In genomic region chr11:121418625-121419114, GRCh38 we compare ENCODE assay signal across 8 cellular contexts. TPM values are rescaled to one million over a fixed set of nuclear protein-coding genes. Genes with fewer than 3 reads are reported as not detected.
DNase-seq lines count a peak whose midpoint lies in the region; ATAC-seq and TF ChIP-seq lines count a peak whose summit lies in the region.

No MANE protein-coding gene starts in this region.

- peak; percentile 34 for ATAC-seq in GM18498 (IDR thresholded peaks at IDR 0.05; ENCODE audit: unreplicated experiment)
- no peak for ATAC-seq in lung (ENCODE audit: insufficient read depth, low FRiP score)

- no peaks in the 10 kb centered on the region for H3F3A ChIP-seq in neural progenitor cell (ENCODE audit: low read depth)

- H3K9ac ChIP-seq in KMS-11 (no peak overlapping the region; the same call in 1 of the 2 replicates), neural progenitor cell (no peak overlapping the region)

- H3K36me3 Mint-ChIP-seq in neural progenitor cell, result no peaks in the 10 kb centered on the region

- no peak overlapping the region for H2AFZ ChIP-seq in KMS-11 (ENCODE audit: low read depth)
- no peak overlapping the region for H2AFZ ChIP-seq in neural progenitor cell (replicated peaks)

- H3K4me2 ChIP-seq in KMS-11, result peak overlapping the region; percentile 73
- no peak overlapping the region for H3K4me2 ChIP-seq in neural progenitor cell

- H3K9me3 ChIP-seq in lung (ENCODE audit: control insufficient read depth in 2 of 2, insufficient read depth in 1 of 2, low read length in 1 of 2) (no peaks in the 10 kb centered on the region), neural progenitor cell (ENCODE audit: low read depth) (no peaks in the 10 kb centered on the region)

- H4K20me1 ChIP-seq in KMS-11 (ENCODE audit: insufficient read depth), result no peaks in the 10 kb centered on the region
- no peaks in the 10 kb centered on the region for H4K20me1 ChIP-seq in neural progenitor cell (ENCODE audit: low read depth)

- no peak overlapping the region for H3K4me3 ChIP-seq in KMS-11 (IDR thresholded peaks at IDR 0.05; ENCODE audit: insufficient read depth, low read depth, low read length)
- no peak overlapping the region for H3K4me3 ChIP-seq in lung
- no peak overlapping the region for H3K4me3 ChIP-seq in neural progenitor cell

- peak overlapping the region; percentile 75 for H3K27ac ChIP-seq in KMS-11
- H3K27ac ChIP-seq in lung (ENCODE audit: low read depth in 1 of 2, low read length in 1 of 2), result peak overlapping the region in 1 of 2 donors; percentile 81
- no peak overlapping the region for H3K27ac ChIP-seq in neural progenitor cell

- H3K4me3 Mint-ChIP-seq in neural progenitor cell, result no peak overlapping the region

- no peaks in the 10 kb centered on the region for H3K27me3 ChIP-seq in KMS-11 (ENCODE audit: insufficient read depth, low read depth)
- no peaks in the 10 kb centered on the region for H3K27me3 ChIP-seq in lung (ENCODE audit: control insufficient read depth, insufficient read depth)
- no peaks in the 10 kb centered on the region for H3K27me3 ChIP-seq in neural progenitor cell

- H3K36me3 ChIP-seq in KMS-11 (ENCODE audit: insufficient read depth) (no peaks in the 10 kb centered on the region), lung (ENCODE audit: control insufficient read depth in 2 of 2, insufficient read depth in 2 of 2, low read length in 2 of 2) (no peaks in the 10 kb centered on the region), neural progenitor cell (no peaks in the 10 kb centered on the region)

- H3K4me1 Mint-ChIP-seq in neural progenitor cell, result peaks cover 4% of the 10 kb centered on the region

- peaks cover 76% of the 10 kb centered on the region for H3K4me1 ChIP-seq in KMS-11 (ENCODE audit: low read depth, poor library complexity, severe bottlenecking)
- peaks cover 2 to 10% of the 10 kb centered on the region in 2 donors for H3K4me1 ChIP-seq in lung (ENCODE audit: control insufficient read depth in 2 of 2, insufficient read depth in 2 of 2, low read length in 2 of 2)
- no peaks in the 10 kb centered on the region for H3K4me1 ChIP-seq in neural progenitor cell

- TF ChIP-seq CTCF in KMS-11 (conservative IDR thresholded peaks at IDR 0.05; ENCODE audit: low read depth, low read length) (no peak), lung (IDR thresholded peaks at IDR 0.05; ENCODE audit: control extremely low read depth, extremely low read depth) (no peak), neural progenitor cell (IDR thresholded peaks at IDR 0.05) (no peak)

- H3K79me2 ChIP-seq in KMS-11 (ENCODE audit: insufficient read depth, low read depth), result no peaks in the 10 kb centered on the region
- no peaks in the 10 kb centered on the region for H3K79me2 ChIP-seq in neural progenitor cell (ENCODE audit: low read depth)

- WGBS in lung, 2 donors, result 39 to 66% methylated on average over 7 of the region's 7 CpGs

- peak; percentile 19 to 30 for DNase-seq in activated CD4-positive, alpha-beta T cell treated with anti-CD3 and anti-CD28 coated beads, Interleukin-2, amount 50 U/mL, for 4 hours
- DNase-seq in lung (ENCODE audit: low spot score) (peak; percentile 50), occipital lobe (lab: John Stamatoyannopoulos, UW) (no peak), NCI-H2107 (lab: John Stamatoyannopoulos, UW) (no peak), neural progenitor cell (ENCODE audit: low spot score) (no peak), nucleus accumbens (lab: John Stamatoyannopoulos, UW) (no peak)

- no peaks in the 10 kb centered on the region for H3K9me3 Mint-ChIP-seq in neural progenitor cell

- no peak overlapping the region for H3K27ac Mint-ChIP-seq in neural progenitor cell

- peaks cover 2% of the 10 kb centered on the region for H3K27me3 Mint-ChIP-seq in neural progenitor cell (ENCODE audit: insufficient read depth, low read depth)

RNA-seq across cellular contexts. Expression of gene SORL1, which starts 33.4 kb away (rescaled TPM):
- total RNA-seq in lung (10 to 100 TPM; 61.7 to 67.0 TPM), occipital lobe (76.3 TPM), neural progenitor cell (ENCODE audit: low replicate concordance) (45.6 and 46.0 TPM in 2 replicates)
- 10 to 100 TPM in 1 of 2 donors, 1 to 10 TPM in 1; 1.9 to 36.6 TPM for polyA plus RNA-seq in lung

Comparison
In these comparisons a context has a peak if more than half of its experiments do, and no peak if none do; other contexts are left out.
1. DNase-seq: peak in activated CD4-positive, alpha-beta T cell treated with anti-CD3 and anti-CD28 coated beads, Interleukin-2, amount 50 U/mL, for 4 hours (2 of 2) and lung (single experiment); none in occipital lobe (single experiment), NCI-H2107 (single experiment), neural progenitor cell (single experiment) and nucleus accumbens (0 of 56).